In genomic region chr3:57692404-57693191, GRCh38 we compare ENCODE assay signal across 8 cellular contexts. TPM values are rescaled to one million over a fixed set of nuclear protein-coding genes. Genes with fewer than 3 reads are reported as not detected.
DNase-seq lines count a peak whose midpoint lies in the region; ATAC-seq and TF ChIP-seq lines count a peak whose summit lies in the region.

TSS of gene DENND6A (minus strand) at chr3:57693077. CDS start at chr3:57693018, 59 bp downstream.

- peak within 1 kb of the TSS; percentile 88 for H3K27ac Mint-ChIP-seq in activated naive CD8-positive, alpha-beta T cell

- no peaks in the 10 kb centered on the region for H3K36me3 Mint-ChIP-seq in activated naive CD8-positive, alpha-beta T cell

- peak; percentile 70 for TF ChIP-seq POLR2A in testis (IDR thresholded peaks at IDR 0.05)

- TF ChIP-seq CTCF in GM10248 (IDR thresholded peaks at IDR 0.05; ENCODE audit: control extremely low read depth, extremely low read depth, low read depth, missing control alignments) (no peak), osteoblast (IDR thresholded peaks at IDR 0.05; ENCODE audit: extremely low read depth, low read depth, low read length) (no peak), testis (IDR thresholded peaks at IDR 0.05) (no peak)

- peaks cover 40% of the 10 kb centered on the region for H3K4me1 Mint-ChIP-seq in activated naive CD8-positive, alpha-beta T cell (ENCODE audit: low read depth)

- peak within 1 kb of the TSS; percentile 92 for H3K4me3 Mint-ChIP-seq in activated naive CD8-positive, alpha-beta T cell

- CTCF ChIA-PET in GM10248 (lab: Yijun Ruan, JAX) = interaction anchor here (1.3 kb wide), 1 partner anchor 295 kb away, joined by 3 read pairs; no protein-coding TSS in a partner anchor

- H3K27ac ChIP-seq in osteoblast (ENCODE audit: low read depth, low read length) = peak within 1 kb of the TSS; percentile 72
- H3K27ac ChIP-seq in testis = peak within 1 kb of the TSS; percentile 95 to 98

- peaks cover 48% of the 10 kb centered on the region for H3K79me2 ChIP-seq in osteoblast (ENCODE audit: insufficient read depth, low read length)

- no peaks in the 10 kb centered on the region for H3K9me3 Mint-ChIP-seq in activated naive CD8-positive, alpha-beta T cell (ENCODE audit: low read depth)

- H2AFZ ChIP-seq in osteoblast (ENCODE audit: low read length) = peak within 1 kb of the TSS; percentile 86

- no peaks in the 10 kb centered on the region for H3K27me3 Mint-ChIP-seq in activated naive CD8-positive, alpha-beta T cell

- H3K9me3 ChIP-seq in osteoblast (ENCODE audit: low read depth, low read length) (no peaks in the 10 kb centered on the region), testis (no peaks in the 10 kb centered on the region)

- DNase-seq in GM10248 (ENCODE audit: extremely low spot score) (peak; percentile 99), NCI-H1092 (lab: John Stamatoyannopoulos, UW) (peak; percentile 80), SKM-1 (lab: John Stamatoyannopoulos, UW; ENCODE audit: unreplicated experiment) (peak; percentile 83), glomerular visceral epithelial cell (ENCODE audit: extremely low spot score) (peak; percentile 94), osteoblast (ENCODE audit: insufficient read length, low spot score, missing footprints) (peak; percentile 98), testis (peak; percentile 95)

- WGBS in testis, 2 donors = 0% methylated on average over 20 to 34 of the region's 77 CpGs

- H4K20me1 ChIP-seq in osteoblast (ENCODE audit: insufficient read depth, low read length) = peaks cover 23% of the 10 kb centered on the region

- intact Hi-C loops in testis (cut with DNase I; ENCODE audit: low total_unique reads) = loop anchor here (10.0 kb wide), 1 partner anchor 62 kb away; the partner anchor contains the start of gene SLMAP

- H3K4me3 ChIP-seq in osteoblast (ENCODE audit: insufficient read depth, low read length) = peak within 1 kb of the TSS; percentile 85
- peak within 1 kb of the TSS; percentile 89 to 91 for H3K4me3 ChIP-seq in testis

- H3K27me3 ChIP-seq in osteoblast (ENCODE audit: insufficient read depth, low read length) (no peaks in the 10 kb centered on the region), testis (no peaks in the 10 kb centered on the region)

- H3K36me3 ChIP-seq in osteoblast (ENCODE audit: insufficient read depth, low read length) = no peaks in the 10 kb centered on the region
- no peaks in the 10 kb centered on the region for H3K36me3 ChIP-seq in testis (ENCODE audit: low read depth, missing control alignments)

- H3K4me1 ChIP-seq in osteoblast (ENCODE audit: insufficient read depth, low read length) = peaks cover 8% of the 10 kb centered on the region
- H3K4me1 ChIP-seq in testis = peaks cover 11% of the 10 kb centered on the region

- ATAC-seq in HG02588 (IDR thresholded peaks at IDR 0.05; ENCODE audit: unreplicated experiment) = peak; percentile 87

- POLR2A ChIA-PET in GM10248 (lab: Yijun Ruan, JAX) = interaction anchor here (1.0 kb wide), 1 partner anchor 97 kb away, joined by 3 read pairs; no protein-coding TSS in a partner anchor

- peak within 1 kb of the TSS; percentile 95 for H3K4me2 ChIP-seq in osteoblast (ENCODE audit: insufficient read depth, low read length)

RNA-seq across cellular contexts. Expression of gene DENND6A, which starts in this region (rescaled TPM):
- total RNA-seq in osteoblast = 25.3 and 27.1 TPM in 2 replicates
- 10 to 100 TPM; 18.7 to 20.6 TPM for total RNA-seq in testis
- 16.0 TPM for polyA plus RNA-seq in testis (ENCODE audit: insufficient read depth, low read depth, low replicate concordance)

Comparison
In these comparisons a context has a peak if more than half of its experiments do, and no peak if none do; other contexts are left out.
1. Peak in every context shown above with its lines: DNase-seq, ATAC-seq, H3K4me3 ChIP-seq and H3K27ac ChIP-seq.